In genomic region chr6:105646391-105646867, GRCh38 we compare ENCODE assay signal across 8 cellular contexts.
DNase-seq lines count a peak whose midpoint lies in the region; ATAC-seq and TF ChIP-seq lines count a peak whose summit lies in the region.

No MANE protein-coding gene starts in this region.

- H3K36me3 Mint-ChIP-seq in effector memory CD8-positive, alpha-beta T cell (ENCODE audit: insufficient read depth), result peaks cover 19% of the 10 kb centered on the region

- DNase-seq in M059J (ENCODE audit: low read depth) (peak; percentile 49), left lobe of liver (ENCODE audit: low spot score) (no peak), NCI-H2196 (lab: John Stamatoyannopoulos, UW; ENCODE audit: unreplicated experiment) (no peak), SIG-M5 (lab: John Stamatoyannopoulos, UW) (no peak)
- peak; percentile 47 to 62 (median 51) for DNase-seq in effector memory CD8-positive, alpha-beta T cell

- peak; percentile 85 for ATAC-seq in GM18508 (IDR thresholded peaks at IDR 0.05; ENCODE audit: insufficient read depth, unreplicated experiment)
- peak; percentile 90 for ATAC-seq in GM21529 (IDR thresholded peaks at IDR 0.05; ENCODE audit: unreplicated experiment)
- peak; percentile 80 for ATAC-seq in effector memory CD8-positive, alpha-beta T cell (replicated peaks)
- no peak for ATAC-seq in left lobe of liver
- no peak for ATAC-seq in SK-N-SH treated with all-trans-retinoic acid at 6 μM for 48 hours

- peak overlapping the region; percentile 38 to 73 for H3K4me3 Mint-ChIP-seq in effector memory CD8-positive, alpha-beta T cell

- H3K4me1 Mint-ChIP-seq in effector memory CD8-positive, alpha-beta T cell (ENCODE audit: low read depth in 2 of 2), result peaks cover 68 to 77% of the 10 kb centered on the region in 2 donors

- H3K27me3 Mint-ChIP-seq in effector memory CD8-positive, alpha-beta T cell, result no peaks in the 10 kb centered on the region

- peak overlapping the region; percentile 91 to 94 for H3K27ac Mint-ChIP-seq in effector memory CD8-positive, alpha-beta T cell

- no peaks in the 10 kb centered on the region for H3K9me3 Mint-ChIP-seq in effector memory CD8-positive, alpha-beta T cell

TF ChIP-seq in SK-N-SH treated with all-trans-retinoic acid at 6 μM for 48 hours, 23 proteins besides CTCF, POLR2A, EP300 and RAD21:
- no peak for TF ChIP-seq ISL1 (CRISPR knock-in tag; IDR thresholded peaks at IDR 0.05)
- no peak for TF ChIP-seq ZNF8 (CRISPR knock-in tag; IDR thresholded peaks at IDR 0.05)
- no peak for TF ChIP-seq ARNTL (CRISPR knock-in tag; IDR thresholded peaks at IDR 0.05; ENCODE audit: borderline replicate concordance, low read depth)
- TF ChIP-seq TOX (CRISPR knock-in tag; IDR thresholded peaks at IDR 0.05; ENCODE audit: borderline replicate concordance), result no peak

Comparison
In these comparisons a context has a peak if more than half of its experiments do, and no peak if none do; other contexts are left out.
1. ATAC-seq: peak in GM18508 (single experiment), GM21529 (single experiment) and effector memory CD8-positive, alpha-beta T cell (single experiment); none in left lobe of liver (single experiment) and SK-N-SH treated with all-trans-retinoic acid at 6 μM for 48 hours (single experiment).
2. DNase-seq: peak in M059J (single experiment) and effector memory CD8-positive, alpha-beta T cell (3 of 3); none in left lobe of liver (single experiment), NCI-H2196 (single experiment) and SIG-M5 (single experiment).